Comparison of ENCODE assay signal across 8 cellular contexts in the genomic region with DNA sequence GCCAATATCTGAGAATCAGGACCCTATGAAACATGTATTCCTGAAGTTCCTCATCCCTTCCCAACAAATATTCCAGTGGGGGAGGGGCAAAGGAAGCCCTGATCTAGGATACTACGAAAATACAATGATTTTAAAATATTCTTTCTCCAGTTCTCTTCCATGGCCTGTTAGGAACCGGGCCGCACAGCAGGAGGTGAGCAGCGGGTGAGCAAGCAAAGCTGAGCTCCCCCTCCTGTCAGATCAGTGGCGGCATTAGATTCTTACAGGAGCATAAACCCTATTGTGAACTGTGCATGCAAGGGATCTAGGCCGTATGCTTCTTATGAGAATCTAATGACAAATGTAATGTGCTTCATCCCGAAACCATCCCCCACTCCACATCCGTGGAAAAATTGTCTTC.
"Had no signal": no experiment of that assay in that cellular context is flagged by ENCODE, and none has a peak within 500 bp of the region (broad histone marks: within the 10 kb centered on the region; RNA-seq: fewer than 3 reads in every experiment).

No MANE protein-coding gene starts in this region.

- H3K27ac ChIP-seq: GM23248 had no signal

- H3K27ac Mint-ChIP-seq: H9 had no signal

- H3K9me3 Mint-ChIP-seq: H9 had no signal

- H3K9ac ChIP-seq: GM23248 had no signal

- FAIRE-seq: H1, H54, HTR-8/SVneo, K562 had no signal

- H2AFZ ChIP-seq: GM23248 had no signal

- DNase-seq: GM23248, H9, HCEC 1CT, IMR-90 had no signal

- H3K4me3 Mint-ChIP-seq: H9 had no signal

- ATAC-seq: K562 had no signal

- H3K4me3 ChIP-seq: GM23248, K562 had no signal
